10 cellular contexts compared by ENCODE assay signal in genomic region chr1:61084560-61084991, GRCh38. TPM values are rescaled to one million over a fixed set of nuclear protein-coding genes. Genes with fewer than 3 reads are reported as not detected.
DNase-seq lines count a peak whose midpoint lies in the region; ATAC-seq, FAIRE-seq and TF ChIP-seq lines count a peak whose summit lies in the region.
"Had no signal": no experiment of that assay in that cellular context is flagged by ENCODE, and none has a peak within 500 bp of the region (broad histone marks: within the 10 kb centered on the region; RNA-seq: fewer than 3 reads in every experiment).

No MANE protein-coding gene starts in this region.

- H3K36me3 ChIP-seq in DOHH2 (ENCODE audit: control insufficient read depth, low read length), result peaks cover 20% of the 10 kb centered on the region
- peaks cover 16% of the 10 kb centered on the region for H3K36me3 ChIP-seq in RWPE2 (ENCODE audit: low read depth)
- H3K36me3 ChIP-seq in pancreas, result peaks cover 0 to 6% (median 0%) of the 10 kb centered on the region in 3 donors
- no peaks in the 10 kb centered on the region for H3K36me3 ChIP-seq in small intestine (ENCODE audit: control insufficient read depth in 2 of 2, insufficient read depth in 2 of 2, low read length in 2 of 2)

- peaks cover 19% of the 10 kb centered on the region for H3F3A ChIP-seq in DOHH2 (ENCODE audit: control insufficient read depth, insufficient read depth)

- whole genome bisulfite sequencing in pancreas, 2 donors, result 11 to 12% methylated on average over 5 of the region's 5 CpGs
- 17 to 27% (median 25%) methylated on average over 5 of the region's 5 CpGs for WGBS in small intestine, 3 donors

- H3K9me3 ChIP-seq in DOHH2 (ENCODE audit: control insufficient read depth, insufficient read depth, low read length), result no peaks in the 10 kb centered on the region
- H3K9me3 ChIP-seq in RWPE2 (ENCODE audit: severe bottlenecking), result no peaks in the 10 kb centered on the region
- no peaks in the 10 kb centered on the region for H3K9me3 ChIP-seq in pancreas
- no peaks in the 10 kb centered on the region for H3K9me3 ChIP-seq in small intestine (ENCODE audit: control insufficient read depth, low read depth)

- H3K27me3 ChIP-seq in DOHH2 (ENCODE audit: control insufficient read depth, low read length), result no peaks in the 10 kb centered on the region
- H3K27me3 ChIP-seq in RWPE2 (ENCODE audit: insufficient read depth, poor library complexity, severe bottlenecking), result no peaks in the 10 kb centered on the region
- no peaks in the 10 kb centered on the region for H3K27me3 ChIP-seq in pancreas
- no peaks in the 10 kb centered on the region for H3K27me3 ChIP-seq in small intestine (ENCODE audit: control insufficient read depth in 2 of 2, insufficient read depth in 2 of 2, low read length in 2 of 2)

- H3K27ac ChIP-seq in DOHH2 (ENCODE audit: low read depth, low read length) (no peak overlapping the region), RWPE2 (ENCODE audit: poor library complexity, severe bottlenecking) (peak overlapping the region; percentile 85), pancreas (peak overlapping the region in 3 of 4 donors; percentile 30 to 92 (median 92)), small intestine (ENCODE audit: low read depth in 1 of 2, low read length in 1 of 2) (peak overlapping the region in 1 of 2 donors; percentile 20)

- DNase-seq in RWPE2 (ENCODE audit: low spot score) (no peak), epithelial cell of esophagus (ENCODE audit: low read depth) (no peak), pancreas (no peak), AML-193 (lab: John Stamatoyannopoulos, UW) (no peak), DMS79 (lab: John Stamatoyannopoulos, UW) (no peak), glomerular visceral epithelial cell (ENCODE audit: extremely low spot score) (no peak), small intestine (no peak)
- DNase-seq: activated CD8-positive, alpha-beta memory T cell treated with anti-CD3 and anti-CD28 coated beads, Interleukin-2, amount 50 U/mL, for 4 hours; NCI-H2081 had no signal

- H3K4me1 ChIP-seq in DOHH2 (ENCODE audit: control insufficient read depth, low read length), result peaks cover 40% of the 10 kb centered on the region
- peaks cover 46% of the 10 kb centered on the region for H3K4me1 ChIP-seq in RWPE2 (ENCODE audit: insufficient read depth, poor library complexity, severe bottlenecking)
- peaks cover 20 to 48% (median 47%) of the 10 kb centered on the region in 3 donors for H3K4me1 ChIP-seq in pancreas
- peaks cover 0 to 7% of the 10 kb centered on the region in 2 donors for H3K4me1 ChIP-seq in small intestine (ENCODE audit: control insufficient read depth in 2 of 2, insufficient read depth in 1 of 2, low read depth in 1 of 2, low read length in 1 of 2)

- no peak for ATAC-seq in RWPE2 (ENCODE audit: low read depth)
- ATAC-seq in pancreas, result no peak

- FAIRE-seq in pancreas (lab: Jason Lieb, UNC) (no peak), small intestine (lab: Jason Lieb, UNC) (no peak)

- no peaks in the 10 kb centered on the region for H4K20me1 ChIP-seq in DOHH2 (ENCODE audit: control insufficient read depth, insufficient read depth, low read depth, low read length)

- intact Hi-C loops in pancreas (cut with DNase I), result no loop called here

- TF ChIP-seq CTCF in DOHH2 (IDR thresholded peaks at IDR 0.05; ENCODE audit: low read depth, low read length, poor library complexity, severe bottlenecking), result no peak
- no peak for TF ChIP-seq CTCF in RWPE2 (IDR thresholded peaks at IDR 0.05; ENCODE audit: poor library complexity, severe bottlenecking)
- no peak for TF ChIP-seq CTCF in epithelial cell of esophagus (IDR thresholded peaks at IDR 0.05; ENCODE audit: insufficient read depth, low read depth, low read length, missing control alignments)
- no peak for TF ChIP-seq CTCF in pancreas (IDR thresholded peaks at IDR 0.05)

- H3K79me2 ChIP-seq in DOHH2 (ENCODE audit: control insufficient read depth, low read length), result peaks cover 70% of the 10 kb centered on the region

- H3K9me2 ChIP-seq in DOHH2 (replicated peaks; ENCODE audit: control insufficient read depth, low read length), result no peaks in the 10 kb centered on the region

- H3K4me3 ChIP-seq in DOHH2 (ENCODE audit: low read length) (peak overlapping the region; percentile 92), RWPE2 (ENCODE audit: severe bottlenecking) (peak overlapping the region; percentile 88), epithelial cell of esophagus (ENCODE audit: low read length) (peak overlapping the region; percentile 85), pancreas (peak overlapping the region in 3 of 4 donors; percentile 56 to 97 (median 89)), small intestine (ENCODE audit: low read depth in 1 of 2, low read length in 2 of 2) (no peak overlapping the region)

- H3K4me2 ChIP-seq in DOHH2 (ENCODE audit: low read length), result peak overlapping the region; percentile 75

RNA-seq across cellular contexts. Expression of gene NFIA, which starts 2.2 kb away (rescaled TPM):
- 10 to 100 TPM; 29.0 to 48.1 (median 32.8) TPM for total RNA-seq in pancreas
- 1 to 10 TPM; 4.9 to 5.6 TPM for polyA plus RNA-seq in pancreas
- 1 to 10 TPM; 1.6 to 9.7 (median 2.5) TPM for polyA plus RNA-seq in small intestine

Comparison
In these comparisons a context has a peak if more than half of its experiments do, and no peak if none do; other contexts are left out.
1. H3K4me3 ChIP-seq: peak in DOHH2 (single experiment), RWPE2 (single experiment), epithelial cell of esophagus (single experiment) and pancreas (3 of 4); none in small intestine (0 of 2).